ENCODE assay signal across 12 cellular contexts in genomic region chr16:15509051-15509592, GRCh38.
DNase-seq lines count a peak whose midpoint lies in the region; ATAC-seq and TF ChIP-seq lines count a peak whose summit lies in the region.
"Had no signal": no experiment of that assay in that cellular context is flagged by ENCODE, and none has a peak within 500 bp of the region (broad histone marks: within the 10 kb centered on the region; RNA-seq: fewer than 3 reads in every experiment).

No MANE protein-coding gene starts in this region.

- peak overlapping the region; percentile 22 for H2AFZ ChIP-seq in mammary epithelial cell (ENCODE audit: low read depth, low read length)

- H3K79me2 ChIP-seq in mammary epithelial cell (ENCODE audit: insufficient read depth, low read length): no peaks in the 10 kb centered on the region

- intact Hi-C loops in mammary epithelial cell (cut with micrococcal nuclease): no loop called here

- no peak overlapping the region for H3K4me3 Mint-ChIP-seq in activated CD8-positive, alpha-beta memory T cell treated with anti-CD3 and anti-CD28 coated beads, Interleukin-2, amount 10 ng/mL, durations not matched to agents 7 days and 5 days
- H3K4me3 Mint-ChIP-seq in stimulated activated effector memory CD8-positive, alpha-beta T cell treated with anti-CD3 and anti-CD28 coated beads, Interleukin-12 subunit alpha, Interleukin-12 subunit beta, amount 100 ng/mL, for 72 hours: no peak overlapping the region

- H3K9me3 Mint-ChIP-seq in activated CD8-positive, alpha-beta memory T cell treated with anti-CD3 and anti-CD28 coated beads, Interleukin-2, amount 10 ng/mL, durations not matched to agents 7 days and 5 days (ENCODE audit: low read depth): no peaks in the 10 kb centered on the region
- no peaks in the 10 kb centered on the region for H3K9me3 Mint-ChIP-seq in stimulated activated effector memory CD8-positive, alpha-beta T cell treated with anti-CD3 and anti-CD28 coated beads, Interleukin-12 subunit alpha, Interleukin-12 subunit beta, amount 100 ng/mL, for 72 hours

- in situ Hi-C loops in mammary epithelial cell (cut with MboI; ENCODE audit: low sequenced_read_pairs in 2 of 2): no loop called here

- H3K4me1 ChIP-seq in SJSA1 (replicated peaks) (peaks cover 30% of the 10 kb centered on the region), mammary epithelial cell (ENCODE audit: insufficient read depth, low read length) (peaks cover 12% of the 10 kb centered on the region)

- H3K36me3 Mint-ChIP-seq in activated CD8-positive, alpha-beta memory T cell treated with anti-CD3 and anti-CD28 coated beads, Interleukin-2, amount 10 ng/mL, durations not matched to agents 7 days and 5 days: no peaks in the 10 kb centered on the region
- no peaks in the 10 kb centered on the region for H3K36me3 Mint-ChIP-seq in stimulated activated effector memory CD8-positive, alpha-beta T cell treated with anti-CD3 and anti-CD28 coated beads, Interleukin-12 subunit alpha, Interleukin-12 subunit beta, amount 100 ng/mL, for 72 hours

- no peak overlapping the region for H3K9ac ChIP-seq in mammary epithelial cell (ENCODE audit: insufficient read depth, low read length)

- H3K9me3 ChIP-seq in SJSA1 (replicated peaks) (no peaks in the 10 kb centered on the region), mammary epithelial cell (replicated peaks; ENCODE audit: insufficient read depth, low read length) (no peaks in the 10 kb centered on the region)
- H3K9me3 ChIP-seq: neutrophil, upper lobe of right lung had no signal

- H4K20me1 ChIP-seq in mammary epithelial cell (ENCODE audit: insufficient read depth, low read length): no peaks in the 10 kb centered on the region

- no peaks in the 10 kb centered on the region for H3K36me3 ChIP-seq in SJSA1
- H3K36me3 ChIP-seq in mammary epithelial cell (ENCODE audit: insufficient read depth, low read length): no peaks in the 10 kb centered on the region
- H3K36me3 ChIP-seq: neutrophil, upper lobe of right lung had no signal

- H3K4me3 ChIP-seq in SJSA1 (no peak overlapping the region), mammary epithelial cell (replicated peaks in 1 of 3; ENCODE audit: insufficient read depth in 1 of 3, low read depth in 2 of 3, low read length in 3 of 3) (no peak overlapping the region)
- H3K4me3 ChIP-seq: upper lobe of right lung had no signal

- DNase-seq in activated CD8-positive, alpha-beta memory T cell treated with anti-CD3 and anti-CD28 coated beads, Interleukin-2, amount 10 ng/mL, durations not matched to agents 7 days and 5 days: peak; percentile 53
- no peak for DNase-seq in activated CD8-positive, alpha-beta memory T cell treated with anti-CD3 and anti-CD28 coated beads for 24 hours
- DNase-seq in SJSA1 (ENCODE audit: low read depth in 1 of 2, low spot score in 2 of 2): no peak
- peak; percentile 56 for DNase-seq in mammary epithelial cell
- no peak for DNase-seq in stimulated activated effector memory CD8-positive, alpha-beta T cell treated with anti-CD3 and anti-CD28 coated beads, Interleukin-12 subunit alpha, Interleukin-12 subunit beta, amount 100 ng/mL, for 72 hours (ENCODE audit: low spot score in 2 of 2)
- no peak for DNase-seq in NCI-H187 (lab: John Stamatoyannopoulos, UW)
- no peak for DNase-seq in glomerular visceral epithelial cell (ENCODE audit: extremely low spot score)
- DNase-seq: aorta; stimulated activated CD4-positive, alpha-beta T cell treated with anti-CD3 and anti-CD28 coated beads, Interleukin-12 subunit alpha, Interleukin-12 subunit beta, amount 100 ng/mL, for 4 hours; upper lobe of right lung had no signal

- TF ChIP-seq CTCF in mammary epithelial cell (conservative IDR thresholded peaks at IDR 0.05 in 1 of 2, IDR thresholded peaks at IDR 0.05 in 1 of 2; ENCODE audit: extremely low read depth in 1 of 2, insufficient read depth in 1 of 2, low read depth in 1 of 2, low read length in 2 of 2): no peak

- 16% methylated on average over 12 of the region's 14 CpGs for WGBS in mammary epithelial cell (ENCODE audit: low coverage, missing lambda C conversion rate)

- BruUV-seq in mammary epithelial cell (replicated peaks; lab: Mats Ljungman, UMichigan): no TSS peak

- dilution Hi-C loops in mammary epithelial cell (cut with HindIII; ENCODE audit: low sequenced_read_pairs): loop anchor here (5.0 kb wide), 3 partner anchors 38 to 82 kb away; no protein-coding TSS in a partner anchor

- H3K27ac ChIP-seq in SJSA1: peak overlapping the region; percentile 31; the same call in 1 of the 2 replicates
- no peak overlapping the region for H3K27ac ChIP-seq in mammary epithelial cell (ENCODE audit: insufficient read depth, low read depth, low read length)
- H3K27ac ChIP-seq: neutrophil, upper lobe of right lung had no signal

- H3K27me3 ChIP-seq in SJSA1 (replicated peaks) (no peaks in the 10 kb centered on the region), mammary epithelial cell (ENCODE audit: insufficient read depth, low read length) (no peaks in the 10 kb centered on the region)
- H3K27me3 ChIP-seq: upper lobe of right lung had no signal

- ATAC-seq in activated CD8-positive, alpha-beta memory T cell treated with anti-CD3 and anti-CD28 coated beads, Interleukin-2, amount 10 ng/mL, durations not matched to agents 7 days and 5 days: peak; percentile 79
- peak; percentile 94 for ATAC-seq in stimulated activated effector memory CD8-positive, alpha-beta T cell treated with anti-CD3 and anti-CD28 coated beads, Interleukin-12 subunit alpha, Interleukin-12 subunit beta, amount 100 ng/mL, for 72 hours
- ATAC-seq in HG02763 (IDR thresholded peaks at IDR 0.05; ENCODE audit: unreplicated experiment): no peak
- ATAC-seq: upper lobe of right lung had no signal

- CTCF ChIA-PET in activated CD8-positive, alpha-beta memory T cell treated with anti-CD3 and anti-CD28 coated beads, Interleukin-2, amount 10 ng/mL, durations not matched to agents 7 days and 5 days (lab: Charles Lee): interaction anchor here (1.0 to 1.7 kb wide), 3 partner anchors 72 to 134 kb away, joined by 3 to 6 read pairs (median 3); partner anchors contain the start of gene MARF1
- CTCF ChIA-PET in mammary epithelial cell (lab: Charles Lee; ENCODE audit: low non-redundant PET): no interaction called here

- peaks cover 10% of the 10 kb centered on the region for H3K27me3 Mint-ChIP-seq in activated CD8-positive, alpha-beta memory T cell treated with anti-CD3 and anti-CD28 coated beads, Interleukin-2, amount 10 ng/mL, durations not matched to agents 7 days and 5 days

- H3K27ac Mint-ChIP-seq in activated CD8-positive, alpha-beta memory T cell treated with anti-CD3 and anti-CD28 coated beads, Interleukin-2, amount 10 ng/mL, durations not matched to agents 7 days and 5 days: peak overlapping the region; percentile 76
- H3K27ac Mint-ChIP-seq in stimulated activated effector memory CD8-positive, alpha-beta T cell treated with anti-CD3 and anti-CD28 coated beads, Interleukin-12 subunit alpha, Interleukin-12 subunit beta, amount 100 ng/mL, for 72 hours: no peak overlapping the region

- H3K4me2 ChIP-seq in mammary epithelial cell (ENCODE audit: insufficient read depth, low read depth, low read length): peak overlapping the region; percentile 31

- H3K4me1 Mint-ChIP-seq in activated CD8-positive, alpha-beta memory T cell treated with anti-CD3 and anti-CD28 coated beads, Interleukin-2, amount 10 ng/mL, durations not matched to agents 7 days and 5 days: peaks cover 19% of the 10 kb centered on the region
- H3K4me1 Mint-ChIP-seq in stimulated activated effector memory CD8-positive, alpha-beta T cell treated with anti-CD3 and anti-CD28 coated beads, Interleukin-12 subunit alpha, Interleukin-12 subunit beta, amount 100 ng/mL, for 72 hours: peaks cover 17% of the 10 kb centered on the region

Comparison
In these comparisons a context has a peak if more than half of its experiments do, and no peak if none do; other contexts are left out.
1. DNase-seq: peak in activated CD8-positive, alpha-beta memory T cell treated with anti-CD3 and anti-CD28 coated beads, Interleukin-2, amount 10 ng/mL, durations not matched to agents 7 days and 5 days (single experiment) and mammary epithelial cell (single experiment); none in activated CD8-positive, alpha-beta memory T cell treated with anti-CD3 and anti-CD28 coated beads for 24 hours (single experiment), SJSA1 (0 of 2), stimulated activated effector memory CD8-positive, alpha-beta T cell treated with anti-CD3 and anti-CD28 coated beads, Interleukin-12 subunit alpha, Interleukin-12 subunit beta, amount 100 ng/mL, for 72 hours (0 of 2), NCI-H187 (0 of 2) and glomerular visceral epithelial cell (single experiment).